Comparison of ENCODE assay signal across 6 cellular contexts in genomic region chr17:41810659-41811548, GRCh38. TPM values are rescaled to one million over a fixed set of nuclear protein-coding genes. Genes with fewer than 3 reads are reported as not detected.
DNase-seq lines count a peak whose midpoint lies in the region; ATAC-seq and TF ChIP-seq lines count a peak whose summit lies in the region.

No MANE protein-coding gene starts in this region.

- H3K9me3 ChIP-seq in ES-I3 (ENCODE audit: control insufficient read depth, insufficient read depth, low read length) (peaks cover 3% of the 10 kb centered on the region; the same call in 1 of the 2 replicates), WERI-Rb-1 (ENCODE audit: severe bottlenecking) (no peaks in the 10 kb centered on the region), left lung (no peaks in the 10 kb centered on the region)

- intact Hi-C loops in left lung (cut with DNase I) = loop anchor here in 1 of 2 donors (5.0 kb wide), 1 partner anchor 69 kb away; no protein-coding TSS in a partner anchor

- TF ChIP-seq CTCF in WERI-Rb-1 (IDR thresholded peaks at IDR 0.05; ENCODE audit: low read depth, low read length) (no peak), left lung (IDR thresholded peaks at IDR 0.05) (no peak)

- ATAC-seq in left lung (peak; percentile 1), GM21360 (IDR thresholded peaks at IDR 0.05; ENCODE audit: unreplicated experiment) (no peak), HG03342 (IDR thresholded peaks at IDR 0.05; ENCODE audit: unreplicated experiment) (no peak)

- H3K4me1 ChIP-seq in ES-I3 (ENCODE audit: insufficient read depth, low read length) = no peaks in the 10 kb centered on the region; the same call in 1 of the 2 replicates
- peaks cover 12 to 32% of the 10 kb centered on the region in 2 donors for H3K4me1 ChIP-seq in left lung

- H3K27me3 ChIP-seq in WERI-Rb-1 (ENCODE audit: insufficient read depth, low read depth, severe bottlenecking) (no peaks in the 10 kb centered on the region), left lung (peaks cover 0 to 36% of the 10 kb centered on the region in 2 donors)

- peak overlapping the region; percentile 77 for H3K4me3 ChIP-seq in WERI-Rb-1 (ENCODE audit: low read depth, low read length)
- H3K4me3 ChIP-seq in left lung = peak overlapping the region; percentile 63 to 74

- peak overlapping the region; percentile 96 for H3K27ac ChIP-seq in WERI-Rb-1
- peak overlapping the region; percentile 67 to 70 for H3K27ac ChIP-seq in left lung

- H3K9ac ChIP-seq in ES-I3 (ENCODE audit: low read depth, low read length) = peak overlapping the region; percentile 70

- H3K36me3 ChIP-seq in ES-I3 (ENCODE audit: insufficient read depth, low read length) (no peaks in the 10 kb centered on the region), WERI-Rb-1 (peaks cover 40% of the 10 kb centered on the region), left lung (no peaks in the 10 kb centered on the region)

- DNase-seq in WERI-Rb-1 (peak; percentile 61), left lung (no peak), NCI-H2029 treated with DMSO at 0.1 percent for 48 hours (lab: John Stamatoyannopoulos, UW) (no peak)

RNA-seq across cellular contexts. Expression of gene P3H4, which starts 0.8 kb away (rescaled TPM):
- 10 to 100 TPM; 19.1 to 27.8 TPM for total RNA-seq in left lung

RNA-seq across cellular contexts. Expression of gene FKBP10, which starts 1.9 kb away (rescaled TPM):
- total RNA-seq in left lung = 100 to 1,000 TPM in 1 of 2 donors, 10 to 100 TPM in 1; 82.1 to 129 TPM

RNA-seq across cellular contexts. Expression of gene JUP, which starts 24.4 kb away (rescaled TPM):
- total RNA-seq in left lung = 100 to 1,000 TPM in 1 of 2 donors, 10 to 100 TPM in 1; 94.2 to 148 TPM

RNA-seq across cellular contexts. Expression of gene NT5C3B, which starts 25.1 kb away (rescaled TPM):
- total RNA-seq in left lung = 10 to 100 TPM; 30.6 to 34.7 TPM

RNA-seq across cellular contexts. Expression of gene KLHL10, which starts 26.7 kb away (rescaled TPM):
- total RNA-seq in left lung = not detected
